In the genomic region with DNA sequence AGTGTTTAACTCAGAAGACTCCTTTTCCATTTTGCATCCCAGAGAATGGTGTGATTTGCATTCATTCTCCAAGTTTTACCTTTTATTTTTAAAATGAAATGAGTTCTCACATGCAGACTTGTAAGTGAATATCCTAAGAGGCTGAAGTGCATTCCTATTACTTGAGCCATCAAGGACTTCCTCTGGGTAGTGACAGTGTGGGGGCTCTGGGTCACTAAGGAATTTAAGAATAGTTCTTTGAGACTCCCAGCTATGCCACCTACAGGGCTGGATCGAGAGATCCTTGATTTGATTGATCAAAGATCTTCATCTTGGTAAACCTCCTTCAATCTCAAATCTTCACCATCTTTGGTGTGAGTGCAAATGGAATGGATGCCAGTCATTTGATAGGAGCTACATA, we compare ENCODE assay signal across 32 cellular contexts. TPM values are rescaled to one million over a fixed set of nuclear protein-coding genes. Genes with fewer than 3 reads are reported as not detected.
DNase-seq lines count a peak whose midpoint lies in the region; ATAC-seq and TF ChIP-seq lines count a peak whose summit lies in the region.
"Had no signal": no experiment of that assay in that cellular context is flagged by ENCODE, and none has a peak within 500 bp of the region (broad histone marks: within the 10 kb centered on the region; RNA-seq: fewer than 3 reads in every experiment).

No MANE protein-coding gene starts in this region.

- peaks cover 17% of the 10 kb centered on the region for H3K4me1 ChIP-seq in GM23338 (ENCODE audit: insufficient read depth)
- peaks cover 16% of the 10 kb centered on the region for H3K4me1 ChIP-seq in HUES48 (ENCODE audit: control insufficient read depth, insufficient read depth, low read length)
- H3K4me1 ChIP-seq: A549 had no signal

- peaks cover 21% of the 10 kb centered on the region for H3K4me1 Mint-ChIP-seq in GM23338
- H3K4me1 Mint-ChIP-seq: CD4-positive, alpha-beta memory T cell had no signal

- H3K9ac ChIP-seq in HUES48 (ENCODE audit: low read depth, low read length) = no peak overlapping the region

- peaks cover 3% of the 10 kb centered on the region for H3K27me3 Mint-ChIP-seq in GM23338 (ENCODE audit: insufficient read depth, low read depth, poor library complexity)
- H3K27me3 Mint-ChIP-seq: CD4-positive, alpha-beta memory T cell had no signal

- DNase-seq in GM23338 (ENCODE audit: low spot score) (peak; percentile 51), astrocyte of the hippocampus (ENCODE audit: low read depth, low spot score) (peak; percentile 25), iris pigment epithelial cell (ENCODE audit: low read depth) (peak; percentile 0), AML-193 (lab: John Stamatoyannopoulos, UW) (no peak), NCI-H2227 treated with DMSO at 0.1 percent for 48 hours (lab: John Stamatoyannopoulos, UW) (no peak)
- DNase-seq: C1 segment of cervical spinal cord; CD4-positive, alpha-beta memory T cell; COR-L47; DMS79; GF-D8; GOT3; Kasumi-1; NCI-H1105 treated with DMSO at 0.1 percent for 48 hours; NCI-H146; NCI-H1930; NCI-H2107; NCI-H446 treated with DMSO at 0.1 percent for 48 hours; NCI-H526; NCI-H82; SHP77; T-helper 1 cell had no signal

- H3K27ac Mint-ChIP-seq in GM23338 = no peak overlapping the region
- H3K27ac Mint-ChIP-seq: CD4-positive, alpha-beta memory T cell had no signal

- H3K4me2 ChIP-seq in GM23338 = peak overlapping the region; percentile 21
- H3K4me2 ChIP-seq: A549 had no signal

- no peak overlapping the region for H3K4me3 ChIP-seq in GM23338
- H3K4me3 ChIP-seq in HUES48 (ENCODE audit: low read depth, low read length) = no peak overlapping the region
- H3K4me3 ChIP-seq: A549, K562 had no signal

- no peak overlapping the region for H2AFZ ChIP-seq in GM23338

- H3K9me3 Mint-ChIP-seq in GM23338 = peaks cover 16% of the 10 kb centered on the region

- no peak for TF ChIP-seq CTCF in GM23338 (conservative IDR thresholded peaks at IDR 0.05; ENCODE audit: low read depth in 2 of 2)

- H3K36me3 ChIP-seq in GM23338 (ENCODE audit: insufficient read depth) = no peaks in the 10 kb centered on the region; the same call in 1 of the 2 replicates
- H3K36me3 ChIP-seq in HUES48 (ENCODE audit: control insufficient read depth, insufficient read depth, low read length) = no peaks in the 10 kb centered on the region

- H3F3A ChIP-seq in GM23338 (replicated peaks; ENCODE audit: low read depth) = no peaks in the 10 kb centered on the region; the same call in 1 of the 2 replicates

- no peak; the same call in 2 of the 3 replicates for ATAC-seq in GM23338
- ATAC-seq in HG03175 (IDR thresholded peaks at IDR 0.05; ENCODE audit: unreplicated experiment) = no peak
- no peak for ATAC-seq in GM21515 (IDR thresholded peaks at IDR 0.05; ENCODE audit: unreplicated experiment)
- ATAC-seq: A549, HCT116, K562 had no signal

- no peak overlapping the region for H3K4me3 Mint-ChIP-seq in GM23338
- H3K4me3 Mint-ChIP-seq: CD4-positive, alpha-beta memory T cell had no signal

- H4K20me1 ChIP-seq in GM23338 (replicated peaks; ENCODE audit: insufficient read depth) = no peaks in the 10 kb centered on the region

- no peaks in the 10 kb centered on the region for H3K9me2 ChIP-seq in GM23338 (ENCODE audit: insufficient read depth)

- H3K79me2 ChIP-seq in GM23338 (replicated peaks; ENCODE audit: insufficient read depth) = no peaks in the 10 kb centered on the region

- peak overlapping the region; percentile 40; the same call in 1 of the 2 replicates for H3K27ac ChIP-seq in GM23338 (ENCODE audit: low read depth)
- H3K27ac ChIP-seq in HUES48 (ENCODE audit: low read depth, low read length) = peak overlapping the region; percentile 42
- H3K27ac ChIP-seq: A549, HL-60, RWPE1 had no signal

- peaks cover 2% of the 10 kb centered on the region; the same call in 2 of the 3 replicates for H3K36me3 Mint-ChIP-seq in GM23338 (ENCODE audit: low read depth)
- H3K36me3 Mint-ChIP-seq: CD4-positive, alpha-beta memory T cell had no signal

- no peaks in the 10 kb centered on the region for H3K27me3 ChIP-seq in GM23338 (ENCODE audit: insufficient read depth)
- H3K27me3 ChIP-seq in HUES48 (ENCODE audit: control insufficient read depth, insufficient read depth, low read length) = no peaks in the 10 kb centered on the region

- H3K9me3 ChIP-seq in HUES48 (ENCODE audit: control insufficient read depth, insufficient read depth, low read length) = no peaks in the 10 kb centered on the region
- H3K9me3 ChIP-seq: A549 had no signal

TF ChIP-seq in GM23338, 12 proteins besides CTCF, POLR2A, EP300 and RAD21:
- TF ChIP-seq ZNF331 (CRISPR knock-in tag; IDR thresholded peaks at IDR 0.05; ENCODE audit: low read depth) (no peak), NANOG (IDR thresholded peaks at IDR 0.05; ENCODE audit: borderline replicate concordance) (0 out of 2 replicates have a peak, but pooled peaks have one; percentile 23), STAT1 (IDR thresholded peaks at IDR 0.05; ENCODE audit: unreplicated experiment) (no peak), ETS1 (IDR thresholded peaks at IDR 0.05) (no peak), EZH2 (IDR thresholded peaks at IDR 0.05; ENCODE audit: low read depth, unreplicated experiment) (no peak), EZH2phosphoT487 (IDR thresholded peaks at IDR 0.05; ENCODE audit: unreplicated experiment) (no peak)
TF ChIP-seq in GM23338: peak in this region for 1.

RNA-seq across cellular contexts. Expression of gene SLC10A2, which starts 36.3 kb away (rescaled TPM):
- not detected in 2 replicates for total RNA-seq in GM23338 (2014; rRNA removed; shearing (Covaris generic))
- not detected in 2 replicates for polyA plus RNA-seq in GM23338 (2016; fragmentation: Nextera tagmentation; extraction: Ambion mirVana)
- total RNA-seq: CD4-positive, alpha-beta memory T cell; HT-29; K562; M059J; SK-MEL-5 had no signal
- polyA plus RNA-seq: A549; CD4-positive, alpha-beta memory T cell; K562 had no signal

Comparison
In these comparisons a context has a peak if more than half of its experiments do, and no peak if none do; other contexts are left out.
1. DNase-seq: peak in GM23338 (single experiment), astrocyte of the hippocampus (single experiment) and iris pigment epithelial cell (single experiment); none in AML-193 (0 of 2) and NCI-H2227 treated with DMSO at 0.1 percent for 48 hours (single experiment).